In the genomic region with DNA sequence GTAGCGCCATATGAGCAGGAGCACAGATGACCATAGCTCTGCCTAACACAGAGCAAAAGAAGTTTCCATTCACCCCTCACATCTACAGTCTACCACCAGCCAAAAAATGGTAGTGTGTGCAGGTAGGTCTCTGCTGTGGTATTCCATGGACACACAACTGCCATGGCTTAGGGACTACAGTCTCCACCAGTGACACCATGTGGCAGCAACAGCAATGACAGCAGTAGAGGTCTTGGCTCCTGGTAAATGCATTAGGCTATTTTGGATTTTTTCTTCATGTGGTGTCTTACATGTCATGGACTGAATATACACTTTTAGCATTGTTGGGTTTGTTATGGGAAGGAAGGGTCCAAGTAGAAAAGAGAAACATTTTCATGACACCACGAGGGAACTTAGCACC, we compare ENCODE assay signal across 8 cellular contexts.
DNase-seq lines count a peak whose midpoint lies in the region; ATAC-seq and TF ChIP-seq lines count a peak whose summit lies in the region.

No MANE protein-coding gene starts in this region.

- peaks cover 6% of the 10 kb centered on the region for H3K4me1 Mint-ChIP-seq in Caco-2 (ENCODE audit: low read depth, unreplicated experiment)
- no peaks in the 10 kb centered on the region for H3K4me1 Mint-ChIP-seq in activated T-helper 17 cell treated with anti-CD3 and anti-CD28 coated beads, Interleukin-2, amount 50 U/mL, for 72 hours

- POLR2A ChIA-PET in Caco-2 (lab: Charles Lee), result no interaction called here

- intact Hi-C loops in Caco-2 (cut with micrococcal nuclease; ENCODE audit: unreplicated experiment), result loop anchor here (1.0 kb wide), 4 partner anchors 126 to 776 kb away; no protein-coding TSS in a partner anchor

- no peak overlapping the region for H3K4me3 Mint-ChIP-seq in Caco-2 (ENCODE audit: unreplicated experiment)
- H3K4me3 Mint-ChIP-seq in activated T-helper 17 cell treated with anti-CD3 and anti-CD28 coated beads, Interleukin-2, amount 50 U/mL, for 72 hours, result no peak overlapping the region

- CTCF ChIA-PET in Caco-2 (lab: Charles Lee), result no interaction called here

- H3K9me3 Mint-ChIP-seq in Caco-2 (ENCODE audit: unreplicated experiment), result no peaks in the 10 kb centered on the region
- no peaks in the 10 kb centered on the region for H3K9me3 Mint-ChIP-seq in activated T-helper 17 cell treated with anti-CD3 and anti-CD28 coated beads, Interleukin-2, amount 50 U/mL, for 72 hours

- H3K4me1 ChIP-seq in Caco-2, result no peaks in the 10 kb centered on the region

- H3K27ac Mint-ChIP-seq in Caco-2 (ENCODE audit: unreplicated experiment), result no peak overlapping the region
- no peak overlapping the region for H3K27ac Mint-ChIP-seq in activated T-helper 17 cell treated with anti-CD3 and anti-CD28 coated beads, Interleukin-2, amount 50 U/mL, for 72 hours

- H3K27me3 ChIP-seq in Caco-2 (replicated peaks; ENCODE audit: control insufficient read depth, insufficient read depth, low read length), result 0 out of 2 replicates have a peak, but pooled peaks cover 1% of the 10 kb centered on the region

- TF ChIP-seq CTCF in Caco-2 (IDR thresholded peaks at IDR 0.05; ENCODE audit: insufficient read depth in 1 of 2, low read depth in 1 of 2, low read length in 1 of 2, severe bottlenecking in 1 of 2, unreplicated experiment in 1 of 2), result peak; percentile 81 to 88

- H3K4me3 ChIP-seq in Caco-2 (ENCODE audit: low read depth, low read length), result no peak overlapping the region

- peak; percentile 70 for DNase-seq in Caco-2
- peak; percentile 46 for DNase-seq in M059J (ENCODE audit: low read depth)
- peak; percentile 15 for DNase-seq in globus pallidus (ENCODE audit: low spot score)
- DNase-seq in SW 1271 (lab: John Stamatoyannopoulos, UW), result no peak
- DNase-seq in epidermal melanocyte (ENCODE audit: insufficient read length, low spot score), result no peak
- DNase-seq in NCI-H1092 treated with DMSO at 0.1 percent for 48 hours (lab: John Stamatoyannopoulos, UW), result no peak

- no peaks in the 10 kb centered on the region for H3K36me3 ChIP-seq in Caco-2 (ENCODE audit: control insufficient read depth, insufficient read depth, low read length)

- BruUV-seq in Caco-2 (replicated peaks; lab: Mats Ljungman, UMichigan), result no TSS peak

- no peaks in the 10 kb centered on the region for H3K9me3 ChIP-seq in Caco-2

- peaks cover 21% of the 10 kb centered on the region for H3K27me3 Mint-ChIP-seq in Caco-2 (ENCODE audit: insufficient read depth, unreplicated experiment)
- H3K27me3 Mint-ChIP-seq in activated T-helper 17 cell treated with anti-CD3 and anti-CD28 coated beads, Interleukin-2, amount 50 U/mL, for 72 hours, result peaks cover 11% of the 10 kb centered on the region

- H3K36me3 Mint-ChIP-seq in Caco-2 (ENCODE audit: insufficient read depth, unreplicated experiment), result no peaks in the 10 kb centered on the region
- H3K36me3 Mint-ChIP-seq in activated T-helper 17 cell treated with anti-CD3 and anti-CD28 coated beads, Interleukin-2, amount 50 U/mL, for 72 hours (ENCODE audit: low read depth), result no peaks in the 10 kb centered on the region

- ATAC-seq in GM21515 (IDR thresholded peaks at IDR 0.05; ENCODE audit: unreplicated experiment), result peak; percentile 59
- ATAC-seq in activated T-helper 17 cell treated with anti-CD3 and anti-CD28 coated beads, Interleukin-2, amount 50 U/mL, for 72 hours (replicated peaks), result no peak

Comparison
In these comparisons a context has a peak if more than half of its experiments do, and no peak if none do; other contexts are left out.
1. DNase-seq: peak in Caco-2 (2 of 2), M059J (single experiment) and globus pallidus (single experiment); none in SW 1271 (0 of 2), epidermal melanocyte (single experiment) and NCI-H1092 treated with DMSO at 0.1 percent for 48 hours (single experiment).